In the genomic region with DNA sequence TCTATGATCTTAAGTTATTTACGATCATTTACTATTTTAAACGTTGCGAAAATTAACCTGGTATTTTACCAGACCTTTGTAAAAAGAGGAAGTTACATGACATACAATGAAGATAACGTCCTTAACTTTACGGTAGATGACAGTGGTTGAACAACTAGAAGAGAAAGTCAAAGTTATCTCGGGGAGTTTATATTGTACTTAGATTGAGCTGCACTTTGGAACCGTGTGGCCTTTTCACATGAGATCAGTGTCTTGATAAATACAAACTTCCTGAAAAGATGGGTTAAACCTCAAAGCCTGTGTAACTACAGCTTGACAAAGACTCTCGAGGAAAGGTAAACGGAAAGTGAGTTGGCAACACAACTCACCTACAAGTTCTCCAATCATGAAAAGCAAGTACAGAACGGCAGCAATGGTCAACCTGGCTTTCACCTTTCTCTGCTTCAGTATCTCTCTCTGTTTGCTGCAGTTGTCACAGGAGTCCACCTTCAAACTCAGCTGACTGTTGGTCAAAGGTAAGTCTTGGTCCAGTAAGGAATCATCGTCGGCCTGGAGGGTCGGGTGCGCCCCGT, we compare ENCODE assay signal across 8 cellular contexts. TPM values are rescaled to one million over a fixed set of nuclear protein-coding genes. Genes with fewer than 3 reads are reported as not detected.
DNase-seq lines count a peak whose midpoint lies in the region; ATAC-seq and TF ChIP-seq lines count a peak whose summit lies in the region.

No MANE protein-coding gene starts in this region.

- H3K36me3 ChIP-seq in Caco-2 (ENCODE audit: control insufficient read depth, insufficient read depth, low read length) = no peaks in the 10 kb centered on the region
- H3K36me3 ChIP-seq in OCI-LY7 (ENCODE audit: insufficient read depth, low read length) = no peaks in the 10 kb centered on the region

- no peaks in the 10 kb centered on the region for H3K36me3 Mint-ChIP-seq in Caco-2 (ENCODE audit: insufficient read depth, unreplicated experiment)

- peaks cover 4% of the 10 kb centered on the region for H3K27me3 Mint-ChIP-seq in Caco-2 (ENCODE audit: insufficient read depth, unreplicated experiment)

- no peak overlapping the region for H3K27ac ChIP-seq in OCI-LY7 (ENCODE audit: low read depth, low read length, poor library complexity, severe bottlenecking)

- ATAC-seq in GM21619 (IDR thresholded peaks at IDR 0.05; ENCODE audit: unreplicated experiment) (peak; percentile 22), GM21360 (IDR thresholded peaks at IDR 0.05; ENCODE audit: unreplicated experiment) (no peak), HG03565 (IDR thresholded peaks at IDR 0.05; ENCODE audit: unreplicated experiment) (no peak)

- H3K9me3 Mint-ChIP-seq in Caco-2 (ENCODE audit: unreplicated experiment) = no peaks in the 10 kb centered on the region

- TF ChIP-seq CTCF in Caco-2 (IDR thresholded peaks at IDR 0.05; ENCODE audit: insufficient read depth in 1 of 2, low read depth in 1 of 2, low read length in 1 of 2, severe bottlenecking in 1 of 2, unreplicated experiment in 1 of 2) (no peak), OCI-LY7 (conservative IDR thresholded peaks at IDR 0.05; ENCODE audit: low read length) (no peak), choroid plexus epithelial cell (conservative IDR thresholded peaks at IDR 0.05; ENCODE audit: low read depth, low read length) (no peak)

- H3K4me3 Mint-ChIP-seq in Caco-2 (ENCODE audit: unreplicated experiment) = peak overlapping the region; percentile 84

- BruUV-seq in Caco-2 (replicated peaks; lab: Mats Ljungman, UMichigan) = no TSS peak
- BruUV-seq in OCI-LY7 (replicated peaks; lab: Mats Ljungman, UMichigan) = no TSS peak

- CTCF ChIA-PET in Caco-2 (lab: Charles Lee) (interaction anchor here (0.6 to 1.5 kb wide), 4 partner anchors 19 to 90 kb away, joined by 4 to 7 read pairs (median 5); no protein-coding TSS in a partner anchor), OCI-LY7 (lab: Charles Lee; ENCODE audit: unreplicated experiment) (no interaction called here)

- no peaks in the 10 kb centered on the region for H3K9me2 ChIP-seq in OCI-LY7 (ENCODE audit: insufficient read depth, low read length)

- no peak overlapping the region for H3K27ac Mint-ChIP-seq in Caco-2 (ENCODE audit: unreplicated experiment)

- no peaks in the 10 kb centered on the region for H3K79me2 ChIP-seq in OCI-LY7 (ENCODE audit: insufficient read depth, low read depth, low read length)

- intact Hi-C loops in Caco-2 (cut with micrococcal nuclease; ENCODE audit: unreplicated experiment) = loop anchor here (1.0 to 2.0 kb wide), 3 partner anchors 53 to 93 kb away; no protein-coding TSS in a partner anchor
- intact Hi-C loops in OCI-LY7 (cut with micrococcal nuclease; ENCODE audit: unreplicated experiment) = loop anchor here (1.0 to 5.0 kb wide), 4 partner anchors 51 to 93 kb away; a partner anchor contains a TSS

- peak overlapping the region; percentile 71 for H3K4me3 ChIP-seq in Caco-2 (ENCODE audit: low read depth, low read length)
- H3K4me3 ChIP-seq in OCI-LY7 (ENCODE audit: low read depth, low read length, poor library complexity, severe bottlenecking) = peak overlapping the region; percentile 67
- H3K4me3 ChIP-seq in choroid plexus epithelial cell (ENCODE audit: low read depth, low read length) = peak overlapping the region; percentile 73

- DNase-seq in Caco-2 (peak; percentile 22 to 34), OCI-LY7 (ENCODE audit: low spot score) (peak; percentile 25), choroid plexus epithelial cell (ENCODE audit: low read depth) (peak; percentile 13), midbrain (lab: John Stamatoyannopoulos, UW) (peak; percentile 12)
- DNase-seq in stimulated activated CD4-positive, alpha-beta T cell treated with anti-CD3 and anti-CD28 coated beads, Interleukin-4, amount 100 ng/mL, for 4 hours = no peak

- H3K4me1 ChIP-seq in Caco-2 = peaks cover 6% of the 10 kb centered on the region; the same call in 1 of the 2 replicates
- H3K4me1 ChIP-seq in OCI-LY7 (ENCODE audit: insufficient read depth, low read length, poor library complexity, severe bottlenecking) = peaks cover 15% of the 10 kb centered on the region

- H3K9me3 ChIP-seq in Caco-2 (no peaks in the 10 kb centered on the region), OCI-LY7 (ENCODE audit: low read length) (no peaks in the 10 kb centered on the region)

- H3K4me2 ChIP-seq in OCI-LY7 (ENCODE audit: low read length) = peak overlapping the region; percentile 87

- H2AFZ ChIP-seq in OCI-LY7 (ENCODE audit: low read length) = peak overlapping the region; percentile 86; the same call in 1 of the 2 replicates

- no peaks in the 10 kb centered on the region for H3K27me3 ChIP-seq in Caco-2 (replicated peaks; ENCODE audit: control insufficient read depth, insufficient read depth, low read length)

- POLR2A ChIA-PET in Caco-2 (lab: Charles Lee) = no interaction called here
- POLR2A ChIA-PET in OCI-LY7 (lab: Charles Lee) = interaction anchor here (0.6 to 1.0 kb wide), 4 partner anchors 8 to 358 kb away, joined by 3 read pairs; no protein-coding TSS in a partner anchor

- H3K4me1 Mint-ChIP-seq in Caco-2 (ENCODE audit: low read depth, unreplicated experiment) = peaks cover 19% of the 10 kb centered on the region

- H4K20me1 ChIP-seq in OCI-LY7 (ENCODE audit: insufficient read depth, low read length) = no peaks in the 10 kb centered on the region

RNA-seq across cellular contexts. Expression of a gene that starts 0.9 kb away (rescaled TPM):
- total RNA-seq in Caco-2 (2022) (0.61 and 1.2 TPM in 2 replicates), OCI-LY7 (2022) (3.5 and 4.3 TPM in 2 replicates)
- total RNA-seq in OCI-LY7 (2014; rRNA removed; shearing (Covaris generic)) = 0.13 TPM in 2 replicates

Comparison
In these comparisons a context has a peak if more than half of its experiments do, and no peak if none do; other contexts are left out.
1. DNase-seq: peak in Caco-2 (2 of 2), OCI-LY7 (single experiment), choroid plexus epithelial cell (single experiment) and midbrain (single experiment); none in stimulated activated CD4-positive, alpha-beta T cell treated with anti-CD3 and anti-CD28 coated beads, Interleukin-4, amount 100 ng/mL, for 4 hours (0 of 2).
2. Peak in every context shown above with its lines, with median percentiles within 50 percentile points of each other: H3K4me3 ChIP-seq.